17 cellular contexts compared by ENCODE assay signal in the genomic region with DNA sequence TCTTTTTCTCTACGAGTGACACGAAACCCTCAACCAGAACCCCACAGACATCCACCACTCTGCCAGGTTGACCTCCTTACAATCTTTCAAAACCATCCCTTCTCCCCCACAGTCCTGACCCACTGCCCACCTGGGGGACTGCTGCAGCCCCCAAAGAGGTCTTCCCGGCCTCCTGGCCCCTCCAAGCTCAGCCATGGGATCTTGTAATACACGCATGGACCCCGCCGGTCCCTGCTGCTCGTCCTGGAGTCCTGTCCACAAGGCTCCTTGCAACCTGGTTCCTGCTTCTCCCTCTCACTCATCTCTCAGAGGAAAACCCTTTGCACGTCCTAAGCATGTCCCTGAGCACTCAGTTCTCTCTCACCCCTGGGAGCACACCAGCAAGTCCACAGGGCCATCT.
"Had no signal": no experiment of that assay in that cellular context is flagged by ENCODE, and none has a peak within 500 bp of the region (broad histone marks: within the 10 kb centered on the region; RNA-seq: fewer than 3 reads in every experiment).

No MANE protein-coding gene starts in this region.

- H3K4me1 ChIP-seq: uterus had no signal

- H3K4me3 ChIP-seq: heart left ventricle, mucosa of descending colon, stomach, testis, uterus had no signal

- H3K9me3 Mint-ChIP-seq: activated CD4-positive, alpha-beta memory T cell treated with anti-CD3 and anti-CD28 coated beads for 36 hours; dendritic cell treated with granulocyte-macrophage colony-stimulating factor and Interleukin-4, amounts not matched to agents 40 ng/mL and 50 ng/mL, for 4 days; nephron progenitor cell; T-cell had no signal

- ATAC-seq: heart left ventricle, mucosa of descending colon, T-cell had no signal

- H3K27me3 Mint-ChIP-seq: activated CD4-positive, alpha-beta memory T cell treated with anti-CD3 and anti-CD28 coated beads for 36 hours; dendritic cell treated with granulocyte-macrophage colony-stimulating factor and Interleukin-4, amounts not matched to agents 40 ng/mL and 50 ng/mL, for 4 days; T-cell had no signal

- H3K4me3 Mint-ChIP-seq: activated CD4-positive, alpha-beta memory T cell treated with anti-CD3 and anti-CD28 coated beads for 36 hours; dendritic cell treated with granulocyte-macrophage colony-stimulating factor and Interleukin-4, amounts not matched to agents 40 ng/mL and 50 ng/mL, for 4 days; nephron progenitor cell; T-cell had no signal

- H3K36me3 ChIP-seq: uterus had no signal

- H3K27ac ChIP-seq: heart left ventricle, stomach, testis, uterus had no signal

- H3K9me3 ChIP-seq: heart left ventricle, mucosa of descending colon, SK-N-SH, stomach, testis, uterus had no signal

- H3K27ac Mint-ChIP-seq: activated CD4-positive, alpha-beta memory T cell treated with anti-CD3 and anti-CD28 coated beads for 36 hours; dendritic cell treated with granulocyte-macrophage colony-stimulating factor and Interleukin-4, amounts not matched to agents 40 ng/mL and 50 ng/mL, for 4 days; nephron progenitor cell had no signal

- H3K27me3 ChIP-seq: heart left ventricle, stomach, testis, uterus had no signal

- DNase-seq: activated CD4-positive, alpha-beta memory T cell treated with anti-CD3 and anti-CD28 coated beads for 36 hours; activated CD4-positive, alpha-beta T cell treated with anti-CD3 and anti-CD28 coated beads for 1 hour; activated gamma-delta T cell treated with Interleukin-2 at 50 U/mL for 16 hours; aorta; effector memory CD4-positive, alpha-beta T cell; foreskin melanocyte; heart left ventricle; left cardiac atrium; mucosa of descending colon; nephron progenitor cell; SK-N-SH; stimulated activated CD4-positive, alpha-beta T cell treated with anti-CD3 and anti-CD28 coated beads, Interleukin-1b, Interleukin-23, amount 100 ng/mL, for 48 hours; stomach; T-cell; testis; uterus had no signal
